7 cellular contexts compared by ENCODE assay signal in genomic region chr3:125129512-125129962, GRCh38.
DNase-seq lines count a peak whose midpoint lies in the region; ATAC-seq, FAIRE-seq and TF ChIP-seq lines count a peak whose summit lies in the region.

No MANE protein-coding gene starts in this region.

- ATAC-seq in HG02759 (IDR thresholded peaks at IDR 0.05; ENCODE audit: unreplicated experiment) (no peak), GM21723 (IDR thresholded peaks at IDR 0.05; ENCODE audit: unreplicated experiment) (no peak)

- TF ChIP-seq CTCF in fibroblast of the aortic adventitia (IDR thresholded peaks at IDR 0.05; ENCODE audit: insufficient read depth, low read length) = no peak
- TF ChIP-seq CTCF in retinal pigment epithelial cell (conservative IDR thresholded peaks at IDR 0.05; ENCODE audit: low read depth, low read length) = no peak

- peak; percentile 86 for FAIRE-seq in RCC 7860 (lab: Jason Lieb, UNC)

- DNase-seq in HPDE6-E6E7 (ENCODE audit: extremely low spot score) = peak; percentile 84
- DNase-seq in RCC 7860 (ENCODE audit: low spot score) = peak; percentile 88
- peak; percentile 100 for DNase-seq in fibroblast of the aortic adventitia (ENCODE audit: low read depth)
- DNase-seq in retinal pigment epithelial cell (ENCODE audit: low read depth) = peak; percentile 97
- no peak for DNase-seq in cerebellar cortex (ENCODE audit: low spot score)

- H3K4me3 ChIP-seq in fibroblast of the aortic adventitia (ENCODE audit: low read depth, low read length) (peak overlapping the region; percentile 18), retinal pigment epithelial cell (ENCODE audit: low read length) (peak overlapping the region; percentile 3)
